In the genomic region with DNA sequence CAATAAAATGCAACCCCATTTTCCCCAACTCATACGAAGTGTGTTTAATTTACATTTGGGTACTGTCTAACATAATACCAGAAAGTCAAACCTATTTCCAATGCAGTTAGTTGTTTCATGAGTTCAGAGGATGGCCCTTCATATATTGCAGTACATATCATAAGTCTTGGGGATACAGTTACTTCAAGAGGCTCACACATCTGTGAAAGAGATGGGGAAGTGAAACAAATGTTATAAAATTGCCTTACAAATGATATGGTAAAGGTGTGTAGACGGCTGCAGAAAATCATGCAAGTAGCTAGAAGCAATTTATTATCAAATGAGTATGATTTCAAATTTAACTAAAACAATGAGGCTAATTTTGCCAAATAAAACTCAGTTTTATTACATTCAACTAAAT, we compare ENCODE assay signal across 23 cellular contexts.
A peak's percentile ranks its signal among the peaks of the same experiment; 100 is the strongest.
DNase-seq lines count a peak whose midpoint lies in the region; ATAC-seq and TF ChIP-seq lines count a peak whose summit lies in the region.
"Had no signal": no experiment of that assay in that cellular context is flagged by ENCODE, and none has a peak within 500 bp of the region (broad histone marks: within the 10 kb centered on the region; RNA-seq: fewer than 3 reads in every experiment).

No MANE protein-coding gene starts in this region.

- peak overlapping the region; percentile 8 for H3K4me3 ChIP-seq in SU-DHL-6 (ENCODE audit: insufficient read depth, low read length, poor library complexity, severe bottlenecking)
- H3K4me3 ChIP-seq: BLaER1, breast epithelium, coronary artery, esophagus squamous epithelium, gastrocnemius medialis, SK-N-MC had no signal

- no peaks in the 10 kb centered on the region for H3K9me2 ChIP-seq in SU-DHL-6 (replicated peaks; ENCODE audit: insufficient read depth, low read length)

- H3K27me3 ChIP-seq in SU-DHL-6 (ENCODE audit: low read length): no peaks in the 10 kb centered on the region
- H3K27me3 ChIP-seq: BLaER1, breast epithelium, esophagus squamous epithelium, gastrocnemius medialis had no signal

- no peaks in the 10 kb centered on the region for H3K36me3 ChIP-seq in SU-DHL-6 (ENCODE audit: low read length)
- H3K36me3 ChIP-seq: BLaER1, esophagus squamous epithelium, gastrocnemius medialis had no signal

- POLR2A ChIA-PET in GM10248 (lab: Yijun Ruan, JAX): no interaction called here

- TF ChIP-seq CTCF in GM10248 (IDR thresholded peaks at IDR 0.05; ENCODE audit: control extremely low read depth, extremely low read depth, low read depth, missing control alignments): no peak
- no peak for TF ChIP-seq CTCF in SU-DHL-6 (IDR thresholded peaks at IDR 0.05; ENCODE audit: insufficient read depth, low read length, poor library complexity, severe bottlenecking)

- H3K79me2 ChIP-seq in SU-DHL-6 (ENCODE audit: insufficient read depth, low read length): no peaks in the 10 kb centered on the region

- ATAC-seq in GM18870 (IDR thresholded peaks at IDR 0.05; ENCODE audit: unreplicated experiment): peak; percentile 56
- peak; percentile 66 for ATAC-seq in HG03103 (IDR thresholded peaks at IDR 0.05; ENCODE audit: low read depth, unreplicated experiment)
- no peak for ATAC-seq in HG03280 (IDR thresholded peaks at IDR 0.05; ENCODE audit: unreplicated experiment)
- ATAC-seq: activated CD8-positive, alpha-beta T cell treated with anti-CD3 and anti-CD28 coated beads for 36 hours; gastrocnemius medialis; sciatic nerve had no signal

- peak overlapping the region; percentile 44 for H3K9ac ChIP-seq in SU-DHL-6 (ENCODE audit: low read length)
- H3K9ac ChIP-seq: BLaER1 had no signal

- peak overlapping the region; percentile 76 for H3K27ac ChIP-seq in SU-DHL-6 (ENCODE audit: low read depth, low read length)
- H3K27ac ChIP-seq: BLaER1, breast epithelium, coronary artery, esophagus squamous epithelium, gastrocnemius medialis, SK-N-MC had no signal

- peak overlapping the region; percentile 97 for H2AFZ ChIP-seq in SU-DHL-6 (ENCODE audit: low read depth, low read length, severe bottlenecking)

- H3F3A ChIP-seq in SU-DHL-6 (ENCODE audit: insufficient read depth): no peaks in the 10 kb centered on the region

- H3K4me2 ChIP-seq in SU-DHL-6 (ENCODE audit: low read depth, low read length, poor library complexity, severe bottlenecking): peak overlapping the region; percentile 61
- H3K4me2 ChIP-seq: BLaER1 had no signal

- CTCF ChIA-PET in GM10248 (lab: Yijun Ruan, JAX): no interaction called here

- DNase-seq in GM10248 (ENCODE audit: extremely low spot score): peak; percentile 7
- DNase-seq in NCI-H1694 treated with DMSO at 0.1 percent for 48 hours (lab: John Stamatoyannopoulos, UW): no peak
- DNase-seq in activated CD8-positive, alpha-beta memory T cell treated with anti-CD3 and anti-CD28 coated beads, Interleukin-2, amount 50 U/mL, for 4 hours: no peak
- DNase-seq in NCI-H128 (lab: John Stamatoyannopoulos, UW; ENCODE audit: unreplicated experiment): no peak
- DNase-seq: activated CD8-positive, alpha-beta T cell treated with anti-CD3 and anti-CD28 coated beads for 36 hours; activated T-cell treated with anti-CD3 and anti-CD28 coated beads, Interleukin-2, amount 50 U/mL, for 24 hours; Caco-2; endodermal cell; esophagus squamous epithelium; gastrocnemius medialis; NCI-H1105 treated with DMSO at 0.1 percent for 48 hours; NCI-H510A; posterior cingulate gyrus; T-helper 2 cell had no signal

- H4K20me1 ChIP-seq in SU-DHL-6 (ENCODE audit: low read depth, low read length): no peaks in the 10 kb centered on the region
- H4K20me1 ChIP-seq: BLaER1 had no signal

- H3K9me3 ChIP-seq in SU-DHL-6 (ENCODE audit: insufficient read depth, low read length): 0 out of 2 replicates have a peak, but pooled peaks cover 8% of the 10 kb centered on the region
- H3K9me3 ChIP-seq: BLaER1, breast epithelium, Caco-2, esophagus squamous epithelium, gastrocnemius medialis had no signal
